9 cellular contexts compared by ENCODE assay signal in the genomic region with DNA sequence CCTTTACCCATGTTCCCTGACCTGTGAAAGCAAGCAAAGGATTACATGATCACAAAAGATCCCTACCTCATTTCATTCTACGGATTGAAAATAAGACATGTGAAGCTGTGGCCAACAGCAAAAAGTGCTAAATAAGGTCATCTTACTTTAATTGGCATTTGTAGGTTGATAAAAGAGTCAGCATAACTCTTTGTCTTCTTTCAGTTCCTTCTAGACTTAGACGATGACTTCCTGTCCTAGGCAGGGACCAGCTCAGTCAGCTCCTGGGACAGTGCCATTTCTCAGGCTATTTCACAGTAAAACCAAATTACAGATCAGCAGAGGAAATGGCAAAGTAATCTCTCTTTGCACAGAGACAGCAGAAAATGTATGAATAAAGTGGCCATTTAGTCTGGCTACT.
A peak's percentile ranks its signal among the peaks of the same experiment; 100 is the strongest.
DNase-seq lines count a peak whose midpoint lies in the region; ATAC-seq and TF ChIP-seq lines count a peak whose summit lies in the region.
"Had no signal": no experiment of that assay in that cellular context is flagged by ENCODE, and none has a peak within 500 bp of the region (broad histone marks: within the 10 kb centered on the region; RNA-seq: fewer than 3 reads in every experiment).

No MANE protein-coding gene starts in this region.

- peak overlapping the region; percentile 58; the same call in 1 of the 2 replicates for H3K27ac ChIP-seq in MM.1S (ENCODE audit: low read length)
- H3K27ac ChIP-seq: ascending aorta had no signal

- H3K27ac Mint-ChIP-seq in activated T-cell treated with anti-CD3 and anti-CD28 coated beads, Interleukin-2, amount 50 U/mL, for 72 hours = no peak overlapping the region
- H3K27ac Mint-ChIP-seq in T-helper 2 cell treated with Interferon-gamma antibody and Interleukin-4, amounts not matched to agents 5 μg/mL and 100 μg/mL, for 36 hours = no peak overlapping the region

- no peaks in the 10 kb centered on the region for H3K9me3 Mint-ChIP-seq in activated T-cell treated with anti-CD3 and anti-CD28 coated beads, Interleukin-2, amount 50 U/mL, for 72 hours
- H3K9me3 Mint-ChIP-seq in T-helper 2 cell treated with Interferon-gamma antibody and Interleukin-4, amounts not matched to agents 5 μg/mL and 100 μg/mL, for 36 hours = no peaks in the 10 kb centered on the region

- peaks cover 12% of the 10 kb centered on the region for H3K4me1 ChIP-seq in HAP-1
- H3K4me1 ChIP-seq in MM.1S (ENCODE audit: low read length) = peaks cover 14% of the 10 kb centered on the region
- no peaks in the 10 kb centered on the region for H3K4me1 ChIP-seq in BE2C
- H3K4me1 ChIP-seq: ascending aorta had no signal

- no peaks in the 10 kb centered on the region for H3K36me3 Mint-ChIP-seq in activated T-cell treated with anti-CD3 and anti-CD28 coated beads, Interleukin-2, amount 50 U/mL, for 72 hours (ENCODE audit: insufficient read depth in 2 of 2)
- no peaks in the 10 kb centered on the region for H3K36me3 Mint-ChIP-seq in T-helper 2 cell treated with Interferon-gamma antibody and Interleukin-4, amounts not matched to agents 5 μg/mL and 100 μg/mL, for 36 hours (ENCODE audit: low read depth)

- H3K4me1 Mint-ChIP-seq in activated T-cell treated with anti-CD3 and anti-CD28 coated beads, Interleukin-2, amount 50 U/mL, for 72 hours (ENCODE audit: low read depth) = no peaks in the 10 kb centered on the region
- no peaks in the 10 kb centered on the region for H3K4me1 Mint-ChIP-seq in T-helper 2 cell treated with Interferon-gamma antibody and Interleukin-4, amounts not matched to agents 5 μg/mL and 100 μg/mL, for 36 hours (ENCODE audit: low read depth)

- H3K36me3 ChIP-seq in HAP-1 (replicated peaks) (no peaks in the 10 kb centered on the region), MM.1S (replicated peaks; ENCODE audit: insufficient read depth, low read length) (no peaks in the 10 kb centered on the region), BE2C (no peaks in the 10 kb centered on the region)
- H3K36me3 ChIP-seq: ascending aorta had no signal

- H3K4me2 ChIP-seq in MM.1S (ENCODE audit: low read depth, low read length) = peak overlapping the region; percentile 87

- DNase-seq in HAP-1 (ENCODE audit: low spot score in 2 of 2) (peak; percentile 14 to 15), MM.1S (peak; percentile 82), left kidney (ENCODE audit: low read depth, low spot score) (peak; percentile 9), BE2C (no peak), GM13977 (ENCODE audit: low spot score) (no peak)
- DNase-seq in activated T-cell treated with anti-CD3 and anti-CD28 coated beads, Interleukin-2, amount 50 U/mL, for 72 hours = no peak
- DNase-seq in T-helper 2 cell treated with Interferon-gamma antibody and Interleukin-4, amounts not matched to agents 5 μg/mL and 100 μg/mL, for 36 hours (ENCODE audit: low spot score) = no peak

- no peaks in the 10 kb centered on the region for H3K27me3 Mint-ChIP-seq in activated T-cell treated with anti-CD3 and anti-CD28 coated beads, Interleukin-2, amount 50 U/mL, for 72 hours (ENCODE audit: low read depth)
- H3K27me3 Mint-ChIP-seq in T-helper 2 cell treated with Interferon-gamma antibody and Interleukin-4, amounts not matched to agents 5 μg/mL and 100 μg/mL, for 36 hours (ENCODE audit: low read depth) = no peaks in the 10 kb centered on the region

- H3F3A ChIP-seq in MM.1S (ENCODE audit: insufficient read depth, low read length) = peaks cover 10% of the 10 kb centered on the region; the same call in 1 of the 2 replicates

- peaks cover under 1% of the 10 kb centered on the region; the same call in 1 of the 2 replicates for H3K27me3 ChIP-seq in HAP-1 (ENCODE audit: low read depth)
- no peaks in the 10 kb centered on the region for H3K27me3 ChIP-seq in MM.1S (replicated peaks; ENCODE audit: insufficient read depth, low read length)
- H3K27me3 ChIP-seq in BE2C = no peaks in the 10 kb centered on the region
- H3K27me3 ChIP-seq: ascending aorta had no signal

- in situ Hi-C loops in HAP-1 (cut with MboI; ENCODE audit: low sequenced_read_pairs) = no loop called here
- in situ Hi-C loops in GM13977 (cut with MboI; ENCODE audit: low pct_unique_long_range_greater_than_20kb, low sequenced_read_pairs, unreplicated experiment) = no loop called here

- H3K4me3 ChIP-seq in HAP-1 = no peak overlapping the region
- H3K4me3 ChIP-seq in MM.1S (ENCODE audit: low read length) = no peak overlapping the region; the same call in 1 of the 2 replicates
- H3K4me3 ChIP-seq in BE2C (ENCODE audit: low read depth, low read length) = no peak overlapping the region
- H3K4me3 ChIP-seq: ascending aorta had no signal

- peak overlapping the region; percentile 66 for H2AFZ ChIP-seq in MM.1S (ENCODE audit: low read length)

- no peak overlapping the region for H3K9ac ChIP-seq in MM.1S (ENCODE audit: low read length)

- H3K4me3 Mint-ChIP-seq in activated T-cell treated with anti-CD3 and anti-CD28 coated beads, Interleukin-2, amount 50 U/mL, for 72 hours = no peak overlapping the region
- no peak overlapping the region for H3K4me3 Mint-ChIP-seq in T-helper 2 cell treated with Interferon-gamma antibody and Interleukin-4, amounts not matched to agents 5 μg/mL and 100 μg/mL, for 36 hours

- TF ChIP-seq CTCF in MM.1S (IDR thresholded peaks at IDR 0.05; ENCODE audit: low read length) (no peak), BE2C (IDR thresholded peaks at IDR 0.05; ENCODE audit: low read depth, low read length) (no peak), GM13977 (IDR thresholded peaks at IDR 0.05; ENCODE audit: extremely low read depth, insufficient read depth, missing control alignments) (no peak)

- H3K9me3 ChIP-seq in HAP-1 (no peaks in the 10 kb centered on the region), MM.1S (replicated peaks; ENCODE audit: insufficient read depth, low read length) (no peaks in the 10 kb centered on the region), BE2C (no peaks in the 10 kb centered on the region)
- H3K9me3 ChIP-seq: ascending aorta had no signal

- no peaks in the 10 kb centered on the region for H4K20me1 ChIP-seq in MM.1S (ENCODE audit: insufficient read depth, low read length)

- no peaks in the 10 kb centered on the region for H3K9me2 ChIP-seq in MM.1S (replicated peaks; ENCODE audit: insufficient read depth, low read length)

- peak; percentile 97 for ATAC-seq in GM18498 (IDR thresholded peaks at IDR 0.05; ENCODE audit: unreplicated experiment)
- no peak for ATAC-seq in activated T-cell treated with anti-CD3 and anti-CD28 coated beads, Interleukin-2, amount 50 U/mL, for 72 hours (replicated peaks in 1 of 2)

- no peaks in the 10 kb centered on the region for H3K79me2 ChIP-seq in MM.1S (ENCODE audit: low read length)

Comparison
In these comparisons a context has a peak if more than half of its experiments do, and no peak if none do; other contexts are left out.
1. DNase-seq: peak in HAP-1 (2 of 2), MM.1S (single experiment) and left kidney (single experiment); none in activated T-cell treated with anti-CD3 and anti-CD28 coated beads, Interleukin-2, amount 50 U/mL, for 72 hours (0 of 2), T-helper 2 cell treated with Interferon-gamma antibody and Interleukin-4, amounts not matched to agents 5 μg/mL and 100 μg/mL, for 36 hours (single experiment), BE2C (single experiment) and GM13977 (single experiment).